Comparison of ENCODE assay signal across 15 cellular contexts in the genomic region with DNA sequence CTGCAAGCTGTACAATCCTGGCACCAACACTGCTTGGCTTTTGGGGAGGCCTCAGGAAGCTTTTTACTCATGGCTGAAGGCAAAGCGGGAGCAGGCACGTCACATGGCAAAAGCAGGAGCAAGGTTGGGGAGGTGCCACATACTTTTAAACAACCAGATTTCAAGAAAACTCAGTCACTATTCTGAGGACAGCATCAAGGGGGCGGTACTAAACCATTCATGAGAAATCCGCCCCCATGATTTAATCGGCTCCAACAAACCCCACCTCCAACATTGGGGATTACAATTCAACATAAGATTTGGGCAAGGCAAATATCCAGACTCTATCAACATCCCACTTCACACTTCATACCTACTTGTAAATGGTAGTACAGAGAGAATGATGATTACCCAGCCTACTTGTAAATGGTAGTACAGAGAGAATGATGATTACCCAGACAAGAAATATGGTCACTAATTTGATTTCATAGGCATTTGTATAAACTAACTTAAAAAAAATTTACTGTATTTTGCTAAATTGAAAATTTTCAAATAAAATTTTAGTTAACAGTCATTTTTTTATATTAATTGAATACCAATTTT. TPM values are rescaled to one million over a fixed set of nuclear protein-coding genes. Genes with fewer than 3 reads are reported as not detected.
A peak's percentile ranks its signal among the peaks of the same experiment; 100 is the strongest.
DNase-seq lines count a peak whose midpoint lies in the region; ATAC-seq lines count a peak whose summit lies in the region.
"Had no signal": no experiment of that assay in that cellular context is flagged by ENCODE, and none has a peak within 500 bp of the region (broad histone marks: within the 10 kb centered on the region; RNA-seq: fewer than 3 reads in every experiment).

No MANE protein-coding gene starts in this region.

- no peaks in the 10 kb centered on the region for H3K4me1 Mint-ChIP-seq in T-helper 17 cell

- H3K36me3 Mint-ChIP-seq in T-helper 17 cell (ENCODE audit: low read depth), result peaks cover 2% of the 10 kb centered on the region

- ATAC-seq in T-helper 17 cell, result no peak
- ATAC-seq in HG02588 (IDR thresholded peaks at IDR 0.05; ENCODE audit: unreplicated experiment), result no peak
- ATAC-seq in GM19395 (IDR thresholded peaks at IDR 0.05; ENCODE audit: unreplicated experiment), result no peak

- peak overlapping the region; percentile 88 for H3K27ac Mint-ChIP-seq in T-helper 17 cell

- H3K9me3 ChIP-seq in T-helper 17 cell (ENCODE audit: control insufficient read depth, low read length, poor library complexity, severe bottlenecking), result no peaks in the 10 kb centered on the region
- H3K9me3 ChIP-seq: MG63, SJCRH30 had no signal

- in situ Hi-C loops in KBM-7 (cut with MboI; ENCODE audit: low pct_unique_long_range_greater_than_20kb, low sequenced_read_pairs), result no loop called here

- DNase-seq in ELF-1 (ENCODE audit: low read depth, low spot score) (peak; percentile 5), KBM-7 (peak; percentile 17), T-helper 17 cell (no peak), iPS DF 19.7 (ENCODE audit: low read depth, low spot score) (peak; percentile 3)
- no peak for DNase-seq in activated CD8-positive, alpha-beta memory T cell treated with anti-CD3 and anti-CD28 coated beads, Interleukin-2, amount 50 U/mL, for 48 hours
- DNase-seq: DMS153; MG63; NCI-H1092 treated with DMSO at 0.1 percent for 48 hours; NCI-H2227 treated with DMSO at 0.1 percent for 48 hours; NCI-H526 treated with DMSO at 0.1 percent for 48 hours; NK-92 treated with Interleukin-12 subunit alpha and Interleukin-12 subunit beta, amount 100 ng/mL, for 24 hours; SW 1271 had no signal

- H3K4me3 Mint-ChIP-seq in T-helper 17 cell, result no peak overlapping the region

- H3K27me3 Mint-ChIP-seq in T-helper 17 cell, result no peaks in the 10 kb centered on the region

RNA-seq across cellular contexts. Expression of gene ATP5PF, which starts 24.9 kb away (rescaled TPM):
- total RNA-seq in T-helper 17 cell, result 10 to 100 TPM; 35.7 to 41.6 TPM

RNA-seq across cellular contexts. Expression of gene GABPA, which starts 25.0 kb away (rescaled TPM):
- 10 to 100 TPM; 18.1 to 23.9 TPM for total RNA-seq in T-helper 17 cell

Comparison
In these comparisons a context has a peak if more than half of its experiments do, and no peak if none do; other contexts are left out.
1. DNase-seq: peak in ELF-1 (single experiment), KBM-7 (single experiment) and iPS DF 19.7 (single experiment); none in T-helper 17 cell (0 of 3) and activated CD8-positive, alpha-beta memory T cell treated with anti-CD3 and anti-CD28 coated beads, Interleukin-2, amount 50 U/mL, for 48 hours (single experiment).